1 cellular context compared by ENCODE assay signal in the genomic region with DNA sequence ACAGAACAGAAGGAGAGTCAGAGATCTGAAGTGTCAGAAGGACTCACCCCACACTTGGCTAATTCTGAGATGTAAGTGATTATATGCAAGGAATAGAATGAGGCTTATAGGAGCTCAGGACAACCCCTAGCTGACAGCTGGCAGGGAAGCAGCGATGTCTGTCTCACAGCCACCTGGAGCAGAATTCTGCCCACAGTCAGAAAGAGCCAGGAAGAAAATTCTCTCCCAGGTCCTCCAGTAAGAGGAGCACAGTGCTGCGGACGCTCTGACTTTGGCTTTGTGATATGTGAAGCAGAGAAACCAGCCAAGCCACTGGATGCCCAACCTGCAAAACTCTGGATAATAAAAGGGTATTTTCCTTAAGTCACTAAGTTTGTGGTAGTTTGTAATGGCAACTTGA.
TF ChIP-seq lines count a peak whose summit lies in the region.

No MANE protein-coding gene starts in this region.

TF ChIP-seq in H1, 55 proteins besides CTCF, POLR2A, EP300 and RAD21 (continued from another document):
- TF ChIP-seq BACH1 (IDR thresholded peaks at IDR 0.05; ENCODE audit: low read length) = no peak
- TF ChIP-seq, protein P1, sequence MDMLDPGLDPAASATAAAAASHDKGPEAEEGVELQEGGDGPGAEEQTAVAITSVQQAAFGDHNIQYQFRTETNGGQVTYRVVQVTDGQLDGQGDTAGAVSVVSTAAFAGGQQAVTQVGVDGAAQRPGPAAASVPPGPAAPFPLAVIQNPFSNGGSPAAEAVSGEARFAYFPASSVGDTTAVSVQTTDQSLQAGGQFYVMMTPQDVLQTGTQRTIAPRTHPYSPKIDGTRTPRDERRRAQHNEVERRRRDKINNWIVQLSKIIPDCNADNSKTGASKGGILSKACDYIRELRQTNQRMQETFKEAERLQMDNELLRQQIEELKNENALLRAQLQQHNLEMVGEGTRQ (IDR thresholded peaks at IDR 0.05; ENCODE audit: low read length) = no peak
TF ChIP-seq in H1: peak in this region for 0.
